In genomic region chr10:83302623-83303022, GRCh38 we compare ENCODE assay signal across 1 cellular context.
TF ChIP-seq lines count a peak whose summit lies in the region.

No MANE protein-coding gene starts in this region.

TF ChIP-seq in A549, 52 proteins besides CTCF, POLR2A, EP300 and RAD21 (continued from another document):
- TF ChIP-seq FOSL2 (IDR thresholded peaks at IDR 0.05) (no peak), FOSL2 (CRISPR knock-in tag; IDR thresholded peaks at IDR 0.05) (no peak), CEBPB (IDR thresholded peaks at IDR 0.05) (no peak), MAFK (IDR thresholded peaks at IDR 0.05; ENCODE audit: partially characterized antibody) (no peak)
